ENCODE assay signal across 8 cellular contexts in genomic region chr1:18907021-18907913, GRCh38. TPM values are rescaled to one million over a fixed set of nuclear protein-coding genes. Genes with fewer than 3 reads are reported as not detected.
DNase-seq lines count a peak whose midpoint lies in the region; ATAC-seq, FAIRE-seq and TF ChIP-seq lines count a peak whose summit lies in the region.

No MANE protein-coding gene starts in this region.

- H3K27ac Mint-ChIP-seq in activated naive CD8-positive, alpha-beta T cell treated with anti-CD3 and anti-CD28 coated beads, Interleukin-2, amount 50 U/mL, for 24 hours = peak overlapping the region; percentile 78

- ATAC-seq in activated naive CD8-positive, alpha-beta T cell treated with anti-CD3 and anti-CD28 coated beads, Interleukin-2, amount 50 U/mL, for 24 hours = no peak
- ATAC-seq in GM21360 (IDR thresholded peaks at IDR 0.05; ENCODE audit: unreplicated experiment) (no peak), HG03135 (IDR thresholded peaks at IDR 0.05; ENCODE audit: unreplicated experiment) (no peak)

- no peaks in the 10 kb centered on the region for H3K27me3 Mint-ChIP-seq in activated naive CD8-positive, alpha-beta T cell treated with anti-CD3 and anti-CD28 coated beads, Interleukin-2, amount 50 U/mL, for 24 hours

- peaks cover 33% of the 10 kb centered on the region for H3K36me3 Mint-ChIP-seq in activated naive CD8-positive, alpha-beta T cell treated with anti-CD3 and anti-CD28 coated beads, Interleukin-2, amount 50 U/mL, for 24 hours (ENCODE audit: low read depth)

- no peaks in the 10 kb centered on the region for H3K36me3 ChIP-seq in KOPT-K1 (ENCODE audit: insufficient read depth, low read length)

- FAIRE-seq in D721Med (lab: Jason Lieb, UNC) = no peak

- peak overlapping the region; percentile 32 for H3K27ac ChIP-seq in KOPT-K1 (ENCODE audit: low read depth, low read length, poor library complexity, severe bottlenecking)

- peak; percentile 71 for TF ChIP-seq CTCF in D721Med (IDR thresholded peaks at IDR 0.05; ENCODE audit: insufficient read depth, missing control alignments)

- no peak overlapping the region for H3K4me3 Mint-ChIP-seq in activated naive CD8-positive, alpha-beta T cell treated with anti-CD3 and anti-CD28 coated beads, Interleukin-2, amount 50 U/mL, for 24 hours

- peaks cover 6% of the 10 kb centered on the region for H3K9me3 Mint-ChIP-seq in activated naive CD8-positive, alpha-beta T cell treated with anti-CD3 and anti-CD28 coated beads, Interleukin-2, amount 50 U/mL, for 24 hours

- peaks cover 42% of the 10 kb centered on the region for H3K4me1 Mint-ChIP-seq in activated naive CD8-positive, alpha-beta T cell treated with anti-CD3 and anti-CD28 coated beads, Interleukin-2, amount 50 U/mL, for 24 hours

- intact Hi-C loops in cardiac septum (cut with DNase I) = loop anchor here (5.0 to 10.0 kb wide), 3 partner anchors 175 to 308 kb away; partner anchors contain the start of gene UBR4

- no peaks in the 10 kb centered on the region for H3K9me3 ChIP-seq in KOPT-K1 (ENCODE audit: insufficient read depth, low read length, poor library complexity, severe bottlenecking)

- DNase-seq in D721Med (ENCODE audit: insufficient read length, low spot score) (peak; percentile 36), SKM-1 treated with dmso at 0.1 percent for 144 hours (lab: John Stamatoyannopoulos, UW; ENCODE audit: unreplicated experiment) (peak; percentile 44), cardiac septum (ENCODE audit: low spot score) (peak; percentile 83), putamen (ENCODE audit: low spot score) (peak; percentile 68)
- DNase-seq in activated naive CD8-positive, alpha-beta T cell treated with anti-CD3 and anti-CD28 coated beads, Interleukin-2, amount 50 U/mL, for 24 hours = peak; percentile 52

RNA-seq across cellular contexts. Expression of gene ALDH4A1, which starts 4.9 kb away (rescaled TPM):
- total RNA-seq in cardiac septum = 50.3 TPM

RNA-seq across cellular contexts. Expression of gene TAS1R2, which starts 47.8 kb away (rescaled TPM):
- not detected for total RNA-seq in cardiac septum

RNA-seq across cellular contexts. Expression of gene IFFO2, which starts 49.2 kb away (rescaled TPM):
- 4.6 TPM for total RNA-seq in cardiac septum
